In genomic region chr20:50276119-50277063, GRCh38 we compare ENCODE assay signal across 13 cellular contexts.
DNase-seq lines count a peak whose midpoint lies in the region; ATAC-seq and TF ChIP-seq lines count a peak whose summit lies in the region.
"Had no signal": no experiment of that assay in that cellular context is flagged by ENCODE, and none has a peak within 500 bp of the region (broad histone marks: within the 10 kb centered on the region; RNA-seq: fewer than 3 reads in every experiment).

No MANE protein-coding gene starts in this region.

- peaks cover 40% of the 10 kb centered on the region for H3K36me3 ChIP-seq in neutrophil
- H3K36me3 ChIP-seq: ascending aorta, BLaER1 had no signal

- TF ChIP-seq POLR2A in NB4 (IDR thresholded peaks at IDR 0.05; ENCODE audit: extremely low read depth, insufficient read length): no peak

- no peaks in the 10 kb centered on the region for H3K9me3 Mint-ChIP-seq in CD14-positive monocyte
- no peaks in the 10 kb centered on the region for H3K9me3 Mint-ChIP-seq in activated T-helper 17 cell treated with anti-CD3 and anti-CD28 coated beads, Interleukin-2, amount 50 U/mL, for 72 hours

- no peaks in the 10 kb centered on the region for H3K9me3 ChIP-seq in neutrophil
- H3K9me3 ChIP-seq: ascending aorta, BLaER1 had no signal

- H3K27me3 Mint-ChIP-seq in CD14-positive monocyte (ENCODE audit: low read depth in 3 of 3): no peaks in the 10 kb centered on the region
- peaks cover 12% of the 10 kb centered on the region for H3K27me3 Mint-ChIP-seq in activated T-helper 17 cell treated with anti-CD3 and anti-CD28 coated beads, Interleukin-2, amount 50 U/mL, for 72 hours

- H3K4me1 ChIP-seq in neutrophil (ENCODE audit: control insufficient read depth in 1 of 2, insufficient read depth in 1 of 2, low read depth in 1 of 2, low read length in 1 of 2): peaks cover 92 to 96% of the 10 kb centered on the region in 2 experiments

- no peak overlapping the region for H3K4me3 ChIP-seq in NB4 (ENCODE audit: low read depth, low read length)
- H3K4me3 ChIP-seq in neutrophil (ENCODE audit: low read depth in 1 of 2, low read length in 1 of 2): peak overlapping the region; percentile 57 to 74
- H3K4me3 ChIP-seq in dorsolateral prefrontal cortex: no peak overlapping the region
- H3K4me3 ChIP-seq: ascending aorta, BLaER1 had no signal

- H3K27ac ChIP-seq in cingulate gyrus (ENCODE audit: low read depth, low read length) (peak overlapping the region; percentile 47), neutrophil (peak overlapping the region; percentile 100), dorsolateral prefrontal cortex (peak overlapping the region in 6 of 59 donors; percentile 9 to 59 (median 32))
- H3K27ac ChIP-seq: BLaER1 had no signal

- H3K27ac Mint-ChIP-seq in CD14-positive monocyte: peak overlapping the region; percentile 99 to 100 (median 100)
- H3K27ac Mint-ChIP-seq in activated T-helper 17 cell treated with anti-CD3 and anti-CD28 coated beads, Interleukin-2, amount 50 U/mL, for 72 hours: no peak overlapping the region

- peaks cover 96% of the 10 kb centered on the region for H3K4me1 Mint-ChIP-seq in CD14-positive monocyte
- no peaks in the 10 kb centered on the region for H3K4me1 Mint-ChIP-seq in activated T-helper 17 cell treated with anti-CD3 and anti-CD28 coated beads, Interleukin-2, amount 50 U/mL, for 72 hours

- TF ChIP-seq CTCF in CD14-positive monocyte (IDR thresholded peaks at IDR 0.05): no peak
- no peak for TF ChIP-seq CTCF in NB4 (IDR thresholded peaks at IDR 0.05; ENCODE audit: low read depth, low read length)
- TF ChIP-seq CTCF in neutrophil (IDR thresholded peaks at IDR 0.05): peak; percentile 17
- TF ChIP-seq CTCF in dorsolateral prefrontal cortex (IDR thresholded peaks at IDR 0.05 in 54 of 56, conservative IDR thresholded peaks at IDR 0.05 in 2 of 56; ENCODE audit: low read depth in 1 of 56, partially characterized antibody in 56 of 56): no peak

- H3K4me3 Mint-ChIP-seq in CD14-positive monocyte: peak overlapping the region; percentile 91 to 99
- H3K4me3 Mint-ChIP-seq in activated T-helper 17 cell treated with anti-CD3 and anti-CD28 coated beads, Interleukin-2, amount 50 U/mL, for 72 hours: no peak overlapping the region

- H3K27me3 ChIP-seq in neutrophil: no peaks in the 10 kb centered on the region
- H3K27me3 ChIP-seq in dorsolateral prefrontal cortex: no peaks in the 10 kb centered on the region
- H3K27me3 ChIP-seq: ascending aorta had no signal

- H3K36me3 Mint-ChIP-seq in CD14-positive monocyte: peaks cover 48 to 52% of the 10 kb centered on the region in 2 donors
- H3K36me3 Mint-ChIP-seq in activated T-helper 17 cell treated with anti-CD3 and anti-CD28 coated beads, Interleukin-2, amount 50 U/mL, for 72 hours (ENCODE audit: low read depth): no peaks in the 10 kb centered on the region

- intact Hi-C loops in CD14-positive monocyte (cut with micrococcal nuclease) (loop anchor here in 1 of 2 donors (2.0 kb wide), 1 partner anchor 72 kb away; no protein-coding TSS in a partner anchor), dorsolateral prefrontal cortex (cut with DNase I) (no loop called here)

- DNase-seq in CD14-positive monocyte (ENCODE audit: low spot score) (peak; percentile 90), NB4 (ENCODE audit: low read depth) (peak; percentile 65), dorsolateral prefrontal cortex (no peak), iPS-NIHi7 (ENCODE audit: extremely low spot score) (no peak)
- DNase-seq: foreskin fibroblast, HCEC 1CT, NCI-H1092 treated with DMSO at 0.1 percent for 48 hours had no signal

- ATAC-seq in GM21576 (IDR thresholded peaks at IDR 0.05; ENCODE audit: unreplicated experiment): no peak
- ATAC-seq in activated T-helper 17 cell treated with anti-CD3 and anti-CD28 coated beads, Interleukin-2, amount 50 U/mL, for 72 hours (replicated peaks): no peak

Comparison
In these comparisons a context has a peak if more than half of its experiments do, and no peak if none do; other contexts are left out.
1. DNase-seq: peak in CD14-positive monocyte (single experiment) and NB4 (single experiment); none in dorsolateral prefrontal cortex (0 of 10) and iPS-NIHi7 (single experiment).
2. H3K4me3 ChIP-seq: peak in neutrophil (2 of 2); none in NB4 (single experiment) and dorsolateral prefrontal cortex (0 of 59).